21 cellular contexts compared by ENCODE assay signal in genomic region chr1:187374742-187375141, GRCh38.
DNase-seq lines count a peak whose midpoint lies in the region; FAIRE-seq and TF ChIP-seq lines count a peak whose summit lies in the region.
"Had no signal": no experiment of that assay in that cellular context is flagged by ENCODE, and none has a peak within 500 bp of the region (broad histone marks: within the 10 kb centered on the region; RNA-seq: fewer than 3 reads in every experiment).

No MANE protein-coding gene starts in this region.

- H3K4me2 ChIP-seq in smooth muscle cell, result no peak overlapping the region
- H3K4me2 ChIP-seq: A549, KMS-11 had no signal

- H4K20me1 ChIP-seq in smooth muscle cell (ENCODE audit: low read depth), result no peaks in the 10 kb centered on the region

- no peaks in the 10 kb centered on the region for H3K36me3 ChIP-seq in smooth muscle cell (ENCODE audit: low read depth)
- H3K36me3 ChIP-seq in suprapubic skin, result no peaks in the 10 kb centered on the region
- H3K36me3 ChIP-seq: HAP-1 had no signal

- H3K4me1 ChIP-seq in smooth muscle cell (ENCODE audit: low read depth), result no peaks in the 10 kb centered on the region
- H3K4me1 ChIP-seq in suprapubic skin, result no peaks in the 10 kb centered on the region
- H3K4me1 ChIP-seq: A549 had no signal

- no peaks in the 10 kb centered on the region for H3K79me2 ChIP-seq in smooth muscle cell (ENCODE audit: low read depth)

- TF ChIP-seq EP300 in suprapubic skin (IDR thresholded peaks at IDR 0.05), result no peak

- TF ChIP-seq CTCF in D721Med (IDR thresholded peaks at IDR 0.05; ENCODE audit: insufficient read depth, missing control alignments) (no peak), smooth muscle cell (IDR thresholded peaks at IDR 0.05; ENCODE audit: borderline replicate concordance, insufficient read depth, poor library complexity, severe bottlenecking) (no peak), suprapubic skin (IDR thresholded peaks at IDR 0.05) (no peak)

- H3K9me3 ChIP-seq in smooth muscle cell (replicated peaks; ENCODE audit: low read depth) (no peaks in the 10 kb centered on the region), suprapubic skin (no peaks in the 10 kb centered on the region)
- H3K9me3 ChIP-seq: A549, HAP-1 had no signal

- no peak overlapping the region for H3K9ac ChIP-seq in smooth muscle cell (ENCODE audit: low read depth)
- H3K9ac ChIP-seq: KMS-11 had no signal

- no peak for DNase-seq in D721Med (ENCODE audit: insufficient read length, low spot score)
- peak; percentile 21 for DNase-seq in iPS-NIHi7 (ENCODE audit: extremely low spot score)
- DNase-seq in smooth muscle cell (lab: John Stamatoyannopoulos, UW; ENCODE audit: unreplicated experiment), result no peak
- DNase-seq in suprapubic skin (ENCODE audit: low spot score in 2 of 2), result no peak
- DNase-seq in retina, result no peak
- DNase-seq in GM03348 (ENCODE audit: low spot score), result no peak
- DNase-seq: AML-193; Calu3; CD4-positive, alpha-beta memory T cell; DMS 273 treated with DMSO at 0.1 percent for 48 hours; DMS53; DND-41; EL had no signal

- H2AFZ ChIP-seq in smooth muscle cell (ENCODE audit: low read depth), result peak overlapping the region; percentile 40

- no peak overlapping the region for H3K4me3 ChIP-seq in smooth muscle cell
- H3K4me3 ChIP-seq in suprapubic skin, result no peak overlapping the region
- H3K4me3 ChIP-seq: A549, HAP-1 had no signal

- H3K27ac ChIP-seq in smooth muscle cell (ENCODE audit: low read depth) (no peak overlapping the region), suprapubic skin (no peak overlapping the region)
- H3K27ac ChIP-seq: 22Rv1, A549, C4-2B, KMS-11 had no signal

- no peak for TF ChIP-seq POLR2A in suprapubic skin (IDR thresholded peaks at IDR 0.05)

- 33% methylated on average over 1 of the region's 1 CpG for WGBS in smooth muscle cell (ENCODE audit: low lambda C conversion rate)
- WGBS in suprapubic skin, result 67% methylated on average over 1 of the region's 1 CpG

- H3K27me3 ChIP-seq in smooth muscle cell (ENCODE audit: low read depth) (no peaks in the 10 kb centered on the region), suprapubic skin (no peaks in the 10 kb centered on the region)

- FAIRE-seq in D721Med (lab: Jason Lieb, UNC) (peak; percentile 21), TTC549 (lab: Jason Lieb, UNC) (peak; percentile 26)
- FAIRE-seq: A549, GM12891, H1 had no signal

- no peaks in the 10 kb centered on the region for H3F3A ChIP-seq in smooth muscle cell (ENCODE audit: low read depth)
